In the genomic region with DNA sequence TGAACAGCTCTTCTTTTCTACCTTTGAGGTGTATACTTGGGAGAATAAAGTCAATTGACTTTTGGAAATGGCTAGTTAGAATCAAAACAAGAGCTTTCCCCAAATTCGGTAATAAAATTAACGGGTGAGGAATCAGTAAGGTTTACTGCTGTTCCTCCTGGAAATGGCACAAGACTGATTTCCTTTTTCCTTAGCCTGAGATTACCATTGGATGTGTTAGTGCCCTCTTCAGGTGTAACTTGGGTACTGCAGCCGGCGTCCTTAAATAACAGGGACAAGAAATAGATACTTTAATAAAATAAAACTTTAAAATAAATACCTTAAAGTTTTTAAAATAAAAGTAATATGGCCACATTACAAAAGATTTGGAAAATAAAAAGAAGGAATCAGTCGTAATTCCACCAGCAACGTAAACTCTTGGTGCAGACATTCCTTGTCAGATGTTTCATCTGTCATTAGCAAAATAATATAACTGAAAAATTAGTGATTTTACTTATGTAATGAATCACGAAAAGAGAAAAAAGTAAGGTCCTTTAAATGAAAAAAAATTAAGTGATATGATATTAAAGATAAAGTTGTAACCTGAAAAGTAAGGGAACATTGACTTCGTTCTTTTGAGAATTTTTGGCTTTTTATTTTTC, we compare ENCODE assay signal across 8 cellular contexts. TPM values are rescaled to one million over a fixed set of nuclear protein-coding genes. Genes with fewer than 3 reads are reported as not detected.
DNase-seq lines count a peak whose midpoint lies in the region; ATAC-seq and TF ChIP-seq lines count a peak whose summit lies in the region.

No MANE protein-coding gene starts in this region.

- no peak overlapping the region for H3K56ac ChIP-seq in mesendoderm (ENCODE audit: low read length)

- H3K4ac ChIP-seq in mesendoderm (ENCODE audit: low read depth, low read length) = no peak overlapping the region

- no peak overlapping the region for H4K8ac ChIP-seq in mesendoderm (ENCODE audit: low read depth, low read length)

- no peak overlapping the region for H2BK15ac ChIP-seq in mesendoderm (replicated peaks; ENCODE audit: low read depth)

- H3K23ac ChIP-seq in mesendoderm (ENCODE audit: low read length) = no peak overlapping the region

- no peak overlapping the region for H2AK5ac ChIP-seq in mesendoderm (ENCODE audit: low read length)

- peaks cover 3% of the 10 kb centered on the region for H3K79me1 ChIP-seq in mesendoderm (ENCODE audit: low read length)

- no peaks in the 10 kb centered on the region for H3K4me1 ChIP-seq in mesendoderm (ENCODE audit: control insufficient read depth, low read depth, low read length)

- peak; percentile 52 for DNase-seq in AG09309 (ENCODE audit: low read depth)
- peak; percentile 59 for DNase-seq in H4 (ENCODE audit: low spot score)
- DNase-seq in NCI-H446 treated with DMSO at 0.1 percent for 48 hours (lab: John Stamatoyannopoulos, UW) = peak; percentile 63
- DNase-seq in activated CD4-positive, alpha-beta T cell treated with anti-CD3 and anti-CD28 coated beads, Interleukin-2, amount 50 U/mL, for 24 hours (ENCODE audit: low read depth in 1 of 2, low spot score in 1 of 2) = peak; percentile 31 to 49
- peak; percentile 59 for DNase-seq in ecto neural progenitor cell (ENCODE audit: low spot score)
- peak; percentile 81 for DNase-seq in mesendoderm
- DNase-seq in stimulated activated CD8-positive, alpha-beta memory T cell treated with anti-CD3 and anti-CD28 coated beads, Interleukin-4, amount 100 ng/mL, for 1 hour (ENCODE audit: low read depth in 2 of 2, low spot score in 1 of 2) = peak; percentile 15 to 51

- no peaks in the 10 kb centered on the region for H3K79me2 ChIP-seq in mesendoderm (ENCODE audit: control insufficient read depth, insufficient read depth, low read length)

- TF ChIP-seq CTCF in AG09309 (IDR thresholded peaks at IDR 0.05; ENCODE audit: control insufficient read depth, insufficient read depth, low read depth, low read length, missing control alignments) = peak; percentile 86

- no peaks in the 10 kb centered on the region for H3K36me3 ChIP-seq in mesendoderm (ENCODE audit: control insufficient read depth, insufficient read depth, low read length)

- H2BK120ac ChIP-seq in mesendoderm (ENCODE audit: low read depth, low read length) = no peak overlapping the region

- H3K18ac ChIP-seq in mesendoderm (ENCODE audit: low read length) = no peak overlapping the region

- H2BK5ac ChIP-seq in mesendoderm (ENCODE audit: low read length) = no peak overlapping the region

- ATAC-seq in HG03521 (IDR thresholded peaks at IDR 0.05; ENCODE audit: unreplicated experiment) = no peak

- WGBS in mesendoderm (ENCODE audit: extremely low coverage, insufficient coverage, low lambda C conversion rate) = 100% methylated on average over 1 of the region's 8 CpGs

- no peak overlapping the region for H3K4me3 ChIP-seq in AG09309 (ENCODE audit: control insufficient read depth, low read depth, low read length)
- H3K4me3 ChIP-seq in mesendoderm (ENCODE audit: low read length) = no peak overlapping the region

- H4K5ac ChIP-seq in mesendoderm (ENCODE audit: low read length) = no peak overlapping the region

- H3K9ac ChIP-seq in mesendoderm (ENCODE audit: low read length) = no peak overlapping the region

- no peak overlapping the region for H3K4me2 ChIP-seq in mesendoderm (ENCODE audit: low read length)

- no peaks in the 10 kb centered on the region for H3K27me3 ChIP-seq in mesendoderm (ENCODE audit: insufficient read depth, low read length, poor library complexity)

- no peak overlapping the region for H3K27ac ChIP-seq in mesendoderm (ENCODE audit: low read depth, low read length)

RNA-seq across cellular contexts. Expression of a gene that starts 29.7 kb away (rescaled TPM):
- 5.6 and 6.3 TPM in 2 replicates for total RNA-seq in H4 (2014; rRNA removed; shearing (Covaris generic))
- 12.0 TPM for polyA plus RNA-seq in mesendoderm (2013, experiment 1 of 2)
- 12.9 TPM for polyA plus RNA-seq in mesendoderm (2013, experiment 2 of 2)

RNA-seq across cellular contexts. Expression of a gene that starts 57.5 kb away (rescaled TPM):
- total RNA-seq in H4 (2014; rRNA removed; shearing (Covaris generic)) = 50.9 and 78.6 TPM in 2 replicates
- 117 TPM for polyA plus RNA-seq in mesendoderm (2013, experiment 1 of 2)
- polyA plus RNA-seq in mesendoderm (2013, experiment 2 of 2) = 119 TPM
